23 cellular contexts compared by ENCODE assay signal in the genomic region with DNA sequence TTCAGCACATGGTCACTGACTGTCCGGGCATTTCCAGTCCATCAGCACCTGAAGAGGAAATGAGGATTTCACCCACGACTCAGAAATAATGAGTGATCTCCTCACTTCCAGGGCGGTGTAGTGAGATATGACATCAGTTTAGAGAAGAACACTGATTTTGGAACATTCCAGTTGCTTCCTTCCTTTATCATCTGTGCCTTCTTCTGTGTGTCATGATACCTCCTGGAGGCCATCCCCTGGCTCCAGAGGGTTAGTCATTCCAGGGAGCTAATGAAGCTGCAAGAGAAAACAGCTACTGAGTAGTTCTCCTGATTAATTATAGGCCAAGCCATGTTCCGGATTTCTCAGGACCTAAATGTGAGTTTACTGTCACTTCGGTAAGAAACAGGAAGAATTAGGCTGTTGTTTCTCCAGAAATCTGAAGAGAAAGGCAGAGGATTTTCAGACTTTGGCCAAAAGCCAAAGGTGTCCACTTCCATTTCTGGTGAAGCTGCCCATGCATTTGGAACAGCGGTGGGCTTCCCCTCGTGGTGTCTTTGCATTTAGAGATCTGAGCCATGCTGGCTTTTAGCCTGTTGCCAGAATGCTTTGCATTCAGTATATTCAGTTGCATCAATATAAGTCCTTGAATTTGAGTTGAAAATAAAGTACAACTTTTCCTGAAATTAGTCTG.
DNase-seq lines count a peak whose midpoint lies in the region; FAIRE-seq and TF ChIP-seq lines count a peak whose summit lies in the region.
"Had no signal": no experiment of that assay in that cellular context is flagged by ENCODE, and none has a peak within 500 bp of the region (broad histone marks: within the 10 kb centered on the region; RNA-seq: fewer than 3 reads in every experiment).

No MANE protein-coding gene starts in this region.

- H2AFZ ChIP-seq in endothelial cell of umbilical vein (ENCODE audit: low read depth, low read length) = no peak overlapping the region
- H2AFZ ChIP-seq in trophoblast cell (ENCODE audit: insufficient read depth, low read length, poor library complexity) = no peak overlapping the region

- peaks cover 13% of the 10 kb centered on the region for H3K79me1 ChIP-seq in trophoblast cell (ENCODE audit: low read length)

- WGBS in trophoblast cell (ENCODE audit: extremely low coverage, insufficient coverage, insufficient read length) = no CpG with 5 or more reads among the region's 7 CpGs

- CTCF ChIA-PET in endothelial cell of umbilical vein (lab: Charles Lee) = no interaction called here

- peaks cover 7 to 21% of the 10 kb centered on the region in 2 experiments for H3K36me3 ChIP-seq in endothelial cell of umbilical vein (ENCODE audit: control insufficient read depth in 2 of 2, extremely low read depth in 1 of 2, insufficient read depth in 2 of 2, low read length in 2 of 2)
- H3K36me3 ChIP-seq in trophoblast cell (ENCODE audit: control insufficient read depth in 1 of 2, insufficient read depth in 2 of 2, low read length in 2 of 2) = peaks cover 36 to 45% of the 10 kb centered on the region in 2 experiments
- H3K36me3 ChIP-seq: prostate gland had no signal

- no peak overlapping the region for H2BK12ac ChIP-seq in trophoblast cell (ENCODE audit: low read length)

- H3K9ac ChIP-seq in endothelial cell of umbilical vein (replicated peaks; ENCODE audit: extremely low read depth, insufficient read depth, low read length) = no peak overlapping the region
- no peak overlapping the region for H3K9ac ChIP-seq in trophoblast cell (ENCODE audit: low read length)

- no peak overlapping the region for H2AK5ac ChIP-seq in trophoblast cell (ENCODE audit: low read length)

- H3K27me3 ChIP-seq in endothelial cell of umbilical vein (ENCODE audit: control insufficient read depth in 2 of 2, insufficient read depth in 2 of 2, low read length in 2 of 2) (no peaks in the 10 kb centered on the region), trophoblast cell (ENCODE audit: insufficient read depth, low read length) (no peaks in the 10 kb centered on the region)
- H3K27me3 ChIP-seq: body of pancreas had no signal

- H3K27ac ChIP-seq in endothelial cell of umbilical vein (ENCODE audit: insufficient read depth, low read depth, low read length) = no peak overlapping the region
- H3K27ac ChIP-seq in trophoblast cell (ENCODE audit: low read depth, low read length) = no peak overlapping the region
- H3K27ac ChIP-seq: body of pancreas, prostate gland had no signal

- peaks cover 4% of the 10 kb centered on the region for H3K4me1 ChIP-seq in endothelial cell of umbilical vein (ENCODE audit: control insufficient read depth, extremely low read depth, insufficient read depth, low read length)
- peaks cover 20 to 29% of the 10 kb centered on the region in 2 experiments for H3K4me1 ChIP-seq in trophoblast cell (ENCODE audit: control insufficient read depth in 1 of 2, insufficient read depth in 2 of 2, low read length in 2 of 2)
- H3K4me1 ChIP-seq: body of pancreas, prostate gland had no signal

- H3K23ac ChIP-seq in trophoblast cell (ENCODE audit: low read length) = no peak overlapping the region

- H3K18ac ChIP-seq in trophoblast cell (ENCODE audit: low read length) = peak overlapping the region; percentile 82

- no peaks in the 10 kb centered on the region for H3K9me3 ChIP-seq in endothelial cell of umbilical vein (replicated peaks; ENCODE audit: control insufficient read depth, insufficient read depth, low read length)
- H3K9me3 ChIP-seq in trophoblast cell (ENCODE audit: insufficient read depth, low read depth, low read length) = no peaks in the 10 kb centered on the region
- H3K9me3 ChIP-seq: body of pancreas, prostate gland had no signal

- H3K4me3 ChIP-seq in endothelial cell of umbilical vein (replicated peaks in 1 of 3; ENCODE audit: insufficient read depth in 1 of 3, low read depth in 1 of 3, low read length in 3 of 3) (no peak overlapping the region), trophoblast cell (ENCODE audit: low read depth, low read length) (no peak overlapping the region)
- H3K4me3 ChIP-seq: body of pancreas, prostate gland, smooth muscle cell had no signal

- H4K91ac ChIP-seq in trophoblast cell (ENCODE audit: low read depth, low read length) = no peak overlapping the region

- BruUV-seq in endothelial cell of umbilical vein (replicated peaks; lab: Mats Ljungman, UMichigan) = no TSS peak

- DNase-seq in EL (peak; percentile 54), RKO (ENCODE audit: low spot score) (peak; percentile 11), endothelial cell of umbilical vein (ENCODE audit: low read depth, low spot score) (no peak), trophoblast cell (no peak), GOT3 (lab: John Stamatoyannopoulos, UW) (no peak), NCI-H2107 treated with DMSO at 0.1 percent for 48 hours (lab: John Stamatoyannopoulos, UW; ENCODE audit: unreplicated experiment) (no peak), OCI-M2 (lab: John Stamatoyannopoulos, UW; ENCODE audit: unreplicated experiment) (no peak), HuH-7.5 (ENCODE audit: low spot score) (no peak)
- DNase-seq: activated CD4-positive, alpha-beta memory T cell treated with anti-CD3 and anti-CD28 coated beads, Interleukin-2, amount 10 ng/mL, durations not matched to agents 7 days and 5 days; activated naive CD4-positive, alpha-beta T cell treated with anti-CD3 and anti-CD28 coated beads, Interleukin-2, amount 50 U/mL, for 16 hours; activated T-cell treated with anti-CD3 and anti-CD28 coated beads, Interleukin-2, amount 50 U/mL, for 1 hour; body of pancreas; C1 segment of cervical spinal cord; dermis blood vessel endothelial cell; DMS 273 treated with DMSO at 0.1 percent for 48 hours; immature natural killer cell; natural killer cell; NCI-H1436 treated with DMSO at 0.1 percent for 48 hours; NCI-H82; stimulated activated CD4-positive, alpha-beta T cell treated with anti-CD3 and anti-CD28 coated beads, Interleukin-4, amount 100 ng/mL, for 24 hours; T-helper 1 cell had no signal

- POLR2A ChIA-PET in endothelial cell of umbilical vein (lab: Charles Lee) = no interaction called here

- intact Hi-C loops in endothelial cell of umbilical vein (cut with micrococcal nuclease) = no loop called here

- dilution Hi-C loops in endothelial cell of umbilical vein (cut with MboI; ENCODE audit: extremely low pct_ligation_motif_present, low sequenced_read_pairs) = no loop called here

- peak; percentile 47 for FAIRE-seq in endothelial cell of umbilical vein (lab: Jason Lieb, UNC)

- no peaks in the 10 kb centered on the region for H4K20me1 ChIP-seq in endothelial cell of umbilical vein (replicated peaks; ENCODE audit: control insufficient read depth, extremely low read depth, insufficient read depth, low read length)

- H3K9me1 ChIP-seq in endothelial cell of umbilical vein (replicated peaks; ENCODE audit: control insufficient read depth, extremely low read depth, insufficient read depth, low read length) = no peaks in the 10 kb centered on the region

- no peak overlapping the region for H4K12ac ChIP-seq in trophoblast cell (ENCODE audit: low read depth, low read length)

- TF ChIP-seq CTCF in endothelial cell of umbilical vein (IDR thresholded peaks at IDR 0.05; ENCODE audit: extremely low read depth in 1 of 2, insufficient read depth in 1 of 2, low read depth in 1 of 2, low read length in 2 of 2) = no peak

- TF ChIP-seq POLR2A in endothelial cell of umbilical vein (IDR thresholded peaks at IDR 0.05; ENCODE audit: low read depth, low read length) = no peak

- no peak overlapping the region for H2BK120ac ChIP-seq in trophoblast cell (ENCODE audit: insufficient read depth, low read length, poor library complexity)

- no peak overlapping the region for H4K8ac ChIP-seq in trophoblast cell (ENCODE audit: low read depth, low read length)

- H3K79me2 ChIP-seq in endothelial cell of umbilical vein (ENCODE audit: control insufficient read depth, insufficient read depth, low read length) = peaks cover 16% of the 10 kb centered on the region
- H3K79me2 ChIP-seq in trophoblast cell (ENCODE audit: control insufficient read depth, insufficient read depth, low read length, poor library complexity) = peaks cover 2% of the 10 kb centered on the region

- H3K4ac ChIP-seq in trophoblast cell (ENCODE audit: low read depth, low read length) = no peak overlapping the region

- H3K14ac ChIP-seq in trophoblast cell (ENCODE audit: low read length) = no peak overlapping the region

- H3K4me2 ChIP-seq in endothelial cell of umbilical vein (ENCODE audit: insufficient read depth, low read length) = no peak overlapping the region
- H3K4me2 ChIP-seq in trophoblast cell (ENCODE audit: low read length) = no peak overlapping the region
- H3K4me2 ChIP-seq: smooth muscle cell had no signal

- H2BK5ac ChIP-seq in trophoblast cell (ENCODE audit: low read depth, low read length, poor library complexity) = no peak overlapping the region

TF ChIP-seq in endothelial cell of umbilical vein, 7 proteins besides CTCF, POLR2A, EP300 and RAD21:
- TF ChIP-seq GATA2 (IDR thresholded peaks at IDR 0.05; ENCODE audit: insufficient read depth, insufficient read length, low read depth, low read length) (no peak), POLR2AphosphoS5 (IDR thresholded peaks at IDR 0.05; ENCODE audit: insufficient read depth, low read depth, low read length) (no peak), MYC (IDR thresholded peaks at IDR 0.05; ENCODE audit: low read depth, low read length) (no peak), EZH2 (IDR thresholded peaks at IDR 0.05; ENCODE audit: borderline replicate concordance, low read depth, low read length, severe bottlenecking) (no peak), JUN (IDR thresholded peaks at IDR 0.05; ENCODE audit: borderline replicate concordance, insufficient read depth, insufficient read length, low read depth) (no peak), FOS (IDR thresholded peaks at IDR 0.05; ENCODE audit: borderline replicate concordance, insufficient read depth, low read length) (no peak)
- TF ChIP-seq, protein P1, sequence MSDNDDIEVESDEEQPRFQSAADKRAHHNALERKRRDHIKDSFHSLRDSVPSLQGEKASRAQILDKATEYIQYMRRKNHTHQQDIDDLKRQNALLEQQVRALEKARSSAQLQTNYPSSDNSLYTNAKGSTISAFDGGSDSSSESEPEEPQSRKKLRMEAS (IDR thresholded peaks at IDR 0.05; ENCODE audit: insufficient read depth, insufficient read length) = no peak

Comparison
In these comparisons a context has a peak if more than half of its experiments do, and no peak if none do; other contexts are left out.
1. DNase-seq: peak in EL (single experiment) and RKO (single experiment); none in endothelial cell of umbilical vein (single experiment), trophoblast cell (0 of 2), GOT3 (single experiment), NCI-H2107 treated with DMSO at 0.1 percent for 48 hours (single experiment), OCI-M2 (single experiment) and HuH-7.5 (single experiment).